In the genomic region with DNA sequence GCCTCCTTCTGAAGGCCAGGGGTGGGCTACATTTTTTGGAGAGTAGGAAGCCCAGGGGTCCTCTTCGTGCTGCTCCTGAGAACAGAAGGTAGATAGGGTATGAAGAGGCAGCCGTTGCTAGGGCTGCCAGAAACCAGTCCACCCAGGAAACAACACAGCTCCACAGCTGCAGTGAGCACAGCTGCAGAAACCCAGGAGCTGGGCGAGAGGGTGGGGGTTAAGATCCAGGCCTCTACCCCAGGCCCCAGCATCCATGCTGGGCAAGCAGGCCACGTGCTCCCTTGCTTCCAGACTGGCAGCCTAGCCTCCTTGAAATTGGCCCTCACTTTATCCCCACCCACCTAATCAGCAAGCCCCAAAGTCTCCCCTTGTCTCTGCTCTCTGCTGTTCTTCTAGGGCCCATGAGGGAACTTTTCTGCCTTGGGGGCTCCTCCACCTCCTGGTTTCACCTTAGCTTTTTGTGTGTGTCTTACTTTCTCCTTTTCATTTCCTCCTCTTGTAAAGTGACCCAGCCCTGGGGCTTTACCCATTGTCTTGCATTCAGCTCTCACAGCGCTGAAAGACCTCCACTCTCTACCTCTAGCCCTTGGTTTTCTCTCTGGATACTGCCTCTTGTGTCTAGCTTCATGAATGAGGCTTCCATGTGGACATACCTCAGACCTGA, we compare ENCODE assay signal across 2 cellular contexts.
TF ChIP-seq lines count a peak whose summit lies in the region.

No MANE protein-coding gene starts in this region.

TF ChIP-seq in K562, 482 proteins besides CTCF, POLR2A, EP300 and RAD21:
- TF ChIP-seq TCF7L2 (IDR thresholded peaks at IDR 0.05; ENCODE audit: low read depth, low read length) = no peak

TF ChIP-seq in HepG2, 621 proteins besides CTCF, POLR2A, EP300 and RAD21:
- TF ChIP-seq AGO2 (optimal IDR thresholded peaks at IDR 0.05; ENCODE audit: low read depth, low read length) = no peak
- no peak for TF ChIP-seq ZSCAN29 (CRISPR knock-in tag; conservative IDR thresholded peaks at IDR 0.05)
- no peak for TF ChIP-seq RARG (CRISPR knock-in tag; IDR thresholded peaks at IDR 0.05; ENCODE audit: low read depth)
- TF ChIP-seq EEA1 (CRISPR knock-in tag; IDR thresholded peaks at IDR 0.05; ENCODE audit: borderline replicate concordance) = no peak
- no peak for TF ChIP-seq GPN1 (CRISPR knock-in tag; IDR thresholded peaks at IDR 0.05; ENCODE audit: borderline replicate concordance)
- TF ChIP-seq TOPORS (CRISPR knock-in tag; IDR thresholded peaks at IDR 0.05) = no peak
- no peak for TF ChIP-seq ZNF660 (CRISPR knock-in tag; IDR thresholded peaks at IDR 0.05; ENCODE audit: borderline replicate concordance, low read depth)
- TF ChIP-seq SRSF1 (optimal IDR thresholded peaks at IDR 0.05; ENCODE audit: low read depth, low read length) = no peak
- TF ChIP-seq, protein P1, sequence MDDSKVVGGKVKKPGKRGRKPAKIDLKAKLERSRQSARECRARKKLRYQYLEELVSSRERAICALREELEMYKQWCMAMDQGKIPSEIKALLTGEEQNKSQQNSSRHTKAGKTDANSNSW (CRISPR knock-in tag; IDR thresholded peaks at IDR 0.05; ENCODE audit: borderline replicate concordance) = no peak
- TF ChIP-seq CBX1 (IDR thresholded peaks at IDR 0.05; ENCODE audit: low read depth) = no peak
